ENCODE assay signal across 9 cellular contexts in the genomic region with DNA sequence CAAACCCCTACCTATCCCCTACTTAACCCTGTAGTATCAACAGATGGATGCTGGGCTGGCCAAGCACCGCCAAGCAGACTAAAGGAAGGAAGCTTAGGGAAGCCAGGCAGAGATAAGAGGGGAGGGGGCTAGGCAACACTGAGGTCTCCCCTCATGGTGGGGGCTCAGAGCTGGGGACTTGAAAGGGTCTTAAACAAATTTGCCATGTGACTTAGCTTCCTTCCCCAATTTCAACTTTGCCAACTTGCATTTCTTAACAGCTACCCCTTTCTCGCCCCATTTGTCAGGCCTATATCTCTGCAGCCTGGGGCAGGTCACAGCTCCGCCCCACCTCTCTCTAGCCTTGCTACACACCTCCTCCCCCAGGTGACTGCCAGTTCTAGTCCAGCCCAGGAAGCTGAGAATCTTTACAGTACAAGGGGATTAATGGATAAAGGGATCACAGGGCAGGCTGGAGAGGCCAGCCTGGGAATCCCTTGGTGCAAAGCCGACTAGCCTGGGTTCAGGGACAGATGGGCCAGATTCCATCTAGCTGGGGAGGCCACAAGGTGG. TPM values are rescaled to one million over a fixed set of nuclear protein-coding genes. Genes with fewer than 3 reads are reported as not detected.
A peak's percentile ranks its signal among the peaks of the same experiment; 100 is the strongest.
DNase-seq lines count a peak whose midpoint lies in the region; ATAC-seq and TF ChIP-seq lines count a peak whose summit lies in the region.
"Had no signal": no experiment of that assay in that cellular context is flagged by ENCODE, and none has a peak within 500 bp of the region (broad histone marks: within the 10 kb centered on the region; RNA-seq: fewer than 3 reads in every experiment).

No MANE protein-coding gene starts in this region.

- peaks cover 74 to 90% (median 76%) of the 10 kb centered on the region in 3 donors for H3K4me1 Mint-ChIP-seq in CD8-positive, alpha-beta memory T cell
- H3K4me1 Mint-ChIP-seq in activated CD4-positive, alpha-beta memory T cell treated with anti-CD3 and anti-CD28 coated beads, Interleukin-2, amount 10 ng/mL, durations not matched to agents 7 days and 5 days = peaks cover 74% of the 10 kb centered on the region

- H3K36me3 Mint-ChIP-seq in CD8-positive, alpha-beta memory T cell = peaks cover 0 to 21% (median 2%) of the 10 kb centered on the region in 3 donors
- H3K36me3 Mint-ChIP-seq in activated CD4-positive, alpha-beta memory T cell treated with anti-CD3 and anti-CD28 coated beads, Interleukin-2, amount 10 ng/mL, durations not matched to agents 7 days and 5 days (ENCODE audit: low read depth) = peaks cover 61% of the 10 kb centered on the region

- no peaks in the 10 kb centered on the region for H3K36me3 ChIP-seq in CD8-positive, alpha-beta memory T cell (ENCODE audit: insufficient read depth, low read length)
- H3K36me3 ChIP-seq in KOPT-K1 (ENCODE audit: insufficient read depth, low read length) (no peaks in the 10 kb centered on the region), left lung (no peaks in the 10 kb centered on the region)

- POLR2A ChIA-PET in CD8-positive, alpha-beta memory T cell (lab: Charles Lee) = interaction anchor here (0.6 to 1.0 kb wide), 5 partner anchors 11 to 142 kb away, joined by 3 to 7 read pairs (median 4); no protein-coding TSS in a partner anchor
- POLR2A ChIA-PET in activated CD4-positive, alpha-beta memory T cell treated with anti-CD3 and anti-CD28 coated beads, Interleukin-2, amount 10 ng/mL, durations not matched to agents 7 days and 5 days (lab: Charles Lee) = interaction anchor here (0.6 to 12.9 kb wide), 20 partner anchors 7 to 350 kb away, joined by 3 to 178 read pairs (median 4); a partner anchor contains a TSS

- H3K9me3 ChIP-seq in CD8-positive, alpha-beta memory T cell (ENCODE audit: low read length) = no peaks in the 10 kb centered on the region
- no peaks in the 10 kb centered on the region for H3K9me3 ChIP-seq in KOPT-K1 (ENCODE audit: insufficient read depth, low read length, poor library complexity, severe bottlenecking)
- no peaks in the 10 kb centered on the region for H3K9me3 ChIP-seq in left lung
- H3K9me3 ChIP-seq: body of pancreas had no signal

- TF ChIP-seq CTCF in left lung (IDR thresholded peaks at IDR 0.05) = no peak

- no peaks in the 10 kb centered on the region for H3K9me3 Mint-ChIP-seq in CD8-positive, alpha-beta memory T cell
- no peaks in the 10 kb centered on the region for H3K9me3 Mint-ChIP-seq in activated CD4-positive, alpha-beta memory T cell treated with anti-CD3 and anti-CD28 coated beads, Interleukin-2, amount 10 ng/mL, durations not matched to agents 7 days and 5 days

- H3K27me3 ChIP-seq in CD8-positive, alpha-beta memory T cell (ENCODE audit: insufficient read depth, low read length, poor library complexity, severe bottlenecking) = no peaks in the 10 kb centered on the region
- H3K27me3 ChIP-seq in left lung = peaks cover 0 to 22% of the 10 kb centered on the region in 2 donors
- H3K27me3 ChIP-seq: body of pancreas had no signal

- peak overlapping the region; percentile 90 to 100 (median 98) for H3K27ac Mint-ChIP-seq in CD8-positive, alpha-beta memory T cell
- H3K27ac Mint-ChIP-seq in activated CD4-positive, alpha-beta memory T cell treated with anti-CD3 and anti-CD28 coated beads, Interleukin-2, amount 10 ng/mL, durations not matched to agents 7 days and 5 days = peak overlapping the region; percentile 99

- CTCF ChIA-PET in CD8-positive, alpha-beta memory T cell (lab: Charles Lee) = interaction anchor here (0.7 to 7.0 kb wide), 19 partner anchors 11 to 402 kb away, joined by 3 to 63 read pairs (median 3); no protein-coding TSS in a partner anchor
- CTCF ChIA-PET in activated CD4-positive, alpha-beta memory T cell treated with anti-CD3 and anti-CD28 coated beads, Interleukin-2, amount 10 ng/mL, durations not matched to agents 7 days and 5 days (lab: Charles Lee) = interaction anchor here (0.8 to 11.8 kb wide), 11 partner anchors 8 to 492 kb away, joined by 3 to 104 read pairs (median 6); no protein-coding TSS in a partner anchor

- H3K4me3 ChIP-seq in CD8-positive, alpha-beta memory T cell (ENCODE audit: low read length) = peak overlapping the region; percentile 92
- H3K4me3 ChIP-seq in left lung = no peak overlapping the region
- H3K4me3 ChIP-seq: body of pancreas had no signal

- peaks cover 78% of the 10 kb centered on the region for H3K4me1 ChIP-seq in CD8-positive, alpha-beta memory T cell (ENCODE audit: insufficient read depth, low read length)
- peaks cover 20 to 93% of the 10 kb centered on the region in 2 donors for H3K4me1 ChIP-seq in left lung

- intact Hi-C loops in left lung (cut with DNase I) = no loop called here

- H3K27ac ChIP-seq in CD8-positive, alpha-beta memory T cell (ENCODE audit: low read depth, low read length) = peak overlapping the region; percentile 73
- H3K27ac ChIP-seq in KOPT-K1 (ENCODE audit: low read depth, low read length, poor library complexity, severe bottlenecking) (peak overlapping the region; percentile 90), left lung (peak overlapping the region; percentile 67 to 88)

- H3K4me3 Mint-ChIP-seq in CD8-positive, alpha-beta memory T cell = peak overlapping the region; percentile 89 to 99 (median 97)
- H3K4me3 Mint-ChIP-seq in activated CD4-positive, alpha-beta memory T cell treated with anti-CD3 and anti-CD28 coated beads, Interleukin-2, amount 10 ng/mL, durations not matched to agents 7 days and 5 days = peak overlapping the region; percentile 96

- no peak for ATAC-seq in left lung
- ATAC-seq in HG02571 (IDR thresholded peaks at IDR 0.05; ENCODE audit: unreplicated experiment) = no peak
- ATAC-seq in HG03196 (IDR thresholded peaks at IDR 0.05; ENCODE audit: unreplicated experiment) = no peak
- ATAC-seq in HG02973 (IDR thresholded peaks at IDR 0.05; ENCODE audit: unreplicated experiment) = no peak
- ATAC-seq: body of pancreas had no signal

- peak in 4 of 5 donors; percentile 22 to 66 (median 36) for DNase-seq in CD8-positive, alpha-beta memory T cell
- DNase-seq in activated CD4-positive, alpha-beta memory T cell treated with anti-CD3 and anti-CD28 coated beads, Interleukin-2, amount 10 ng/mL, durations not matched to agents 7 days and 5 days = peak; percentile 67
- DNase-seq in left lung (no peak), NCI-H446 (lab: John Stamatoyannopoulos, UW) (no peak)

- H3K27me3 Mint-ChIP-seq in CD8-positive, alpha-beta memory T cell = peaks cover 0 to 2% of the 10 kb centered on the region in 2 donors
- no peaks in the 10 kb centered on the region for H3K27me3 Mint-ChIP-seq in activated CD4-positive, alpha-beta memory T cell treated with anti-CD3 and anti-CD28 coated beads, Interleukin-2, amount 10 ng/mL, durations not matched to agents 7 days and 5 days

RNA-seq across cellular contexts. Expression of a gene that starts 3.4 kb away (rescaled TPM):
- 10 to 100 TPM; 37.5 to 37.6 TPM for total RNA-seq in CD8-positive, alpha-beta memory T cell
- 9.9 TPM for polyA plus RNA-seq in CD8-positive, alpha-beta memory T cell
- 100 to 1,000 TPM; 175 to 180 TPM for total RNA-seq in activated CD4-positive, alpha-beta memory T cell treated with anti-CD3 and anti-CD28 coated beads, Interleukin-2, amount 10 ng/mL, durations not matched to agents 7 days and 5 days
- 1 to 10 TPM; 2.0 to 7.9 TPM for total RNA-seq in left lung

Comparison
In these comparisons a context has a peak if more than half of its experiments do, and no peak if none do; other contexts are left out.
1. DNase-seq: peak in CD8-positive, alpha-beta memory T cell (4 of 5) and activated CD4-positive, alpha-beta memory T cell treated with anti-CD3 and anti-CD28 coated beads, Interleukin-2, amount 10 ng/mL, durations not matched to agents 7 days and 5 days (single experiment); none in left lung (0 of 2) and NCI-H446 (0 of 2).
2. RNA of a gene that starts 3.4 kb away (total RNA-seq): 175 to 180 TPM in activated CD4-positive, alpha-beta memory T cell treated with anti-CD3 and anti-CD28 coated beads, Interleukin-2, amount 10 ng/mL, durations not matched to agents 7 days and 5 days; 37.5 to 37.6 TPM in CD8-positive, alpha-beta memory T cell and 2.0 to 7.9 TPM in left lung; every median in the first group is over 4 times any median in the second.
3. Peak in every context shown above with its lines, with median percentiles within 50 percentile points of each other: H3K27ac ChIP-seq.